14 cellular contexts compared by ENCODE assay signal in genomic region chr6:16184554-16184953, GRCh38. TPM values are rescaled to one million over a fixed set of nuclear protein-coding genes. Genes with fewer than 3 reads are reported as not detected.
A peak's percentile ranks its signal among the peaks of the same experiment; 100 is the strongest.
DNase-seq lines count a peak whose midpoint lies in the region; ATAC-seq, FAIRE-seq and TF ChIP-seq lines count a peak whose summit lies in the region.
"Had no signal": no experiment of that assay in that cellular context is flagged by ENCODE, and none has a peak within 500 bp of the region (broad histone marks: within the 10 kb centered on the region; RNA-seq: fewer than 3 reads in every experiment).

No MANE protein-coding gene starts in this region.

- H3K9me3 ChIP-seq in SU-DHL-6 (ENCODE audit: insufficient read depth, low read length) (no peaks in the 10 kb centered on the region), kidney (ENCODE audit: control insufficient read depth in 1 of 2, low read length in 2 of 2) (no peaks in the 10 kb centered on the region)
- H3K9me3 ChIP-seq: HAP-1 had no signal

- DNase-seq in kidney (no peak), renal cortical epithelial cell (ENCODE audit: low read depth) (peak; percentile 79), NCI-H226 (no peak), SW 1271 (lab: John Stamatoyannopoulos, UW) (no peak)
- DNase-seq: 8988T had no signal

- H2AFZ ChIP-seq in SU-DHL-6 (ENCODE audit: low read depth, low read length, severe bottlenecking) = peak overlapping the region; percentile 70

- no peak for TF ChIP-seq POLR2A in GM18505 (IDR thresholded peaks at IDR 0.05; ENCODE audit: borderline replicate concordance, extremely low read depth, insufficient read depth, insufficient read length)

- ATAC-seq in GM18505 (IDR thresholded peaks at IDR 0.05; ENCODE audit: unreplicated experiment) (peak; percentile 29), HG03095 (IDR thresholded peaks at IDR 0.05; ENCODE audit: unreplicated experiment) (no peak), GM19324 (IDR thresholded peaks at IDR 0.05; ENCODE audit: low FRiP score, unreplicated experiment) (no peak)

- no peaks in the 10 kb centered on the region for H3K79me2 ChIP-seq in SU-DHL-6 (ENCODE audit: insufficient read depth, low read length)

- no peak for FAIRE-seq in kidney (lab: Jason Lieb, UNC)
- FAIRE-seq: GM12878, H1 had no signal

- H3K27me3 ChIP-seq in SU-DHL-6 (ENCODE audit: low read length) = no peaks in the 10 kb centered on the region
- H3K27me3 ChIP-seq: BLaER1 treated with 17β-estradiol and CSF1 and Interleukin-3, amounts not matched to agents 10 nM and 100 nM had no signal

- no peak for TF ChIP-seq CTCF in SU-DHL-6 (IDR thresholded peaks at IDR 0.05; ENCODE audit: insufficient read depth, low read length, poor library complexity, severe bottlenecking)
- no peak for TF ChIP-seq CTCF in kidney (IDR thresholded peaks at IDR 0.05; ENCODE audit: borderline replicate concordance, extremely low read depth, insufficient read depth)

- H3K27ac ChIP-seq in SU-DHL-6 (ENCODE audit: low read depth, low read length) = no peak overlapping the region
- H3K27ac ChIP-seq in kidney (ENCODE audit: low read depth in 2 of 2, low read length in 2 of 2) = peak overlapping the region; percentile 14 to 52
- H3K27ac ChIP-seq: BLaER1 treated with 17β-estradiol and CSF1 and Interleukin-3, amounts not matched to agents 10 nM and 100 nM had no signal

- H3K9ac ChIP-seq in SU-DHL-6 (ENCODE audit: low read length) (no peak overlapping the region), kidney (ENCODE audit: low read length in 2 of 2) (no peak overlapping the region)
- H3K9ac ChIP-seq: BLaER1 treated with 17β-estradiol and CSF1 and Interleukin-3, amounts not matched to agents 10 nM and 100 nM had no signal

- no peaks in the 10 kb centered on the region for H4K20me1 ChIP-seq in SU-DHL-6 (ENCODE audit: low read depth, low read length)
- H4K20me1 ChIP-seq: BLaER1 treated with 17β-estradiol and CSF1 and Interleukin-3, amounts not matched to agents 10 nM and 100 nM had no signal

- H3K4me3 ChIP-seq in SU-DHL-6 (ENCODE audit: insufficient read depth, low read length, poor library complexity, severe bottlenecking) (no peak overlapping the region), kidney (ENCODE audit: low read length in 2 of 2) (no peak overlapping the region)
- H3K4me3 ChIP-seq: BLaER1 treated with 17β-estradiol and CSF1 and Interleukin-3, amounts not matched to agents 10 nM and 100 nM; GM12878; HAP-1 had no signal

- H3K4me1 ChIP-seq in kidney (ENCODE audit: control insufficient read depth in 1 of 2, insufficient read depth in 1 of 2, low read depth in 1 of 2, low read length in 2 of 2) = peaks cover 6 to 21% of the 10 kb centered on the region in 2 donors
- H3K4me1 ChIP-seq: HAP-1 had no signal

- no peaks in the 10 kb centered on the region for H3K9me2 ChIP-seq in SU-DHL-6 (replicated peaks; ENCODE audit: insufficient read depth, low read length)

- no peaks in the 10 kb centered on the region for H3F3A ChIP-seq in SU-DHL-6 (ENCODE audit: insufficient read depth)

- intact Hi-C loops in kidney (cut with DNase I) = no loop called here

- no peaks in the 10 kb centered on the region for H3K36me3 ChIP-seq in SU-DHL-6 (ENCODE audit: low read length)
- no peaks in the 10 kb centered on the region for H3K36me3 ChIP-seq in kidney (ENCODE audit: control insufficient read depth in 1 of 2, insufficient read depth in 2 of 2, low read length in 2 of 2)
- H3K36me3 ChIP-seq: BLaER1 treated with 17β-estradiol and CSF1 and Interleukin-3, amounts not matched to agents 10 nM and 100 nM; HAP-1 had no signal

- H3K4me2 ChIP-seq in SU-DHL-6 (ENCODE audit: low read depth, low read length, poor library complexity, severe bottlenecking) = no peak overlapping the region
- H3K4me2 ChIP-seq: BLaER1 treated with 17β-estradiol and CSF1 and Interleukin-3, amounts not matched to agents 10 nM and 100 nM had no signal

RNA-seq across cellular contexts. Expression of gene GMPR, which starts 53.8 kb away (rescaled TPM):
- total RNA-seq in kidney = 51.4 TPM
- 54.5 TPM for polyA plus RNA-seq in kidney (ENCODE audit: insufficient read depth, low read depth, low replicate concordance)
- 3.6 and 9.5 TPM in 2 replicates for total RNA-seq in renal cortical epithelial cell
- total RNA-seq: G401 had no signal

RNA-seq across cellular contexts. Expression of gene MYLIP, which starts 55.7 kb away (rescaled TPM):
- total RNA-seq in kidney (52.8 TPM), renal cortical epithelial cell (8.0 and 22.3 TPM in 2 replicates)
- 27.1 TPM for polyA plus RNA-seq in kidney (ENCODE audit: insufficient read depth, low read depth, low replicate concordance)
